In the genomic region with DNA sequence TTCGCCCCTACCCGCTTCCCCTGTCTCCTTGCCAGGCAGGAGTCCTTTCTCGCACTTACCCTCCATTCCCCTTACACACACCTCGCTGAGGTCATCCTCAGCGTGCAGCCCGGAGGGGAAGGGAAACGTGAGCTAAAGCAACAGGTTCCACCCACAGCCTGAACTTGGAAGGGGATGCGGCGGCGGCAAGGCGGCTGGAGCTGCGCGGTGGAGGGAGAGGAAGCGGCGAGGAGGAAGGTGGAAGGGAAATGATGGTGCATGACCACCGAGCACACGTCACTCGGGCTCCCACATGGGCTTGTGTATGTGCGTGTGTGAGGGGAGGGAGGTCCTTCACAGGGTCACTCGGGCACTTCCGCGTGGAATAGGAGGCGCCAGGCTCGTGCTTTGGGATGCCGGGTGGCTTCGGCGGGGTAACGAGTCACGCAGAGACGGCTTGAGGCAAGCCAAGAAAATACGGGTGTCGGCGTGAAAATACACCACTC, we compare ENCODE assay signal across 8 cellular contexts.
DNase-seq lines count a peak whose midpoint lies in the region; ATAC-seq lines count a peak whose summit lies in the region.

No MANE protein-coding gene starts in this region.

- no peaks in the 10 kb centered on the region for H3K27me3 ChIP-seq in layer of hippocampus (ENCODE audit: control insufficient read depth, insufficient read depth, low read length)

- H3K27ac ChIP-seq in cingulate gyrus (ENCODE audit: low read depth, low read length), result peak overlapping the region; percentile 90
- peak overlapping the region; percentile 88 for H3K27ac ChIP-seq in layer of hippocampus (ENCODE audit: low read depth, low read length)

- peak; percentile 85 for DNase-seq in DMS 273 (lab: John Stamatoyannopoulos, UW; ENCODE audit: unreplicated experiment)
- DNase-seq in RPMI8226, result peak; percentile 33
- DNase-seq in stimulated activated CD8-positive, alpha-beta memory T cell treated with anti-CD3 and anti-CD28 coated beads, Interleukin-7, amount 100 ng/mL, for 48 hours (ENCODE audit: extremely low read depth in 1 of 2, low read depth in 1 of 2), result peak; percentile 6 to 34
- DNase-seq in NK-92 treated with Interleukin-12 subunit alpha and Interleukin-12 subunit beta, amount 100 ng/mL, for 24 hours (lab: John Stamatoyannopoulos, UW), result no peak

- ATAC-seq in GM19395 (IDR thresholded peaks at IDR 0.05; ENCODE audit: unreplicated experiment), result peak; percentile 57
- peak; percentile 30 for ATAC-seq in HG03442 (IDR thresholded peaks at IDR 0.05; ENCODE audit: unreplicated experiment)
